In the genomic region with DNA sequence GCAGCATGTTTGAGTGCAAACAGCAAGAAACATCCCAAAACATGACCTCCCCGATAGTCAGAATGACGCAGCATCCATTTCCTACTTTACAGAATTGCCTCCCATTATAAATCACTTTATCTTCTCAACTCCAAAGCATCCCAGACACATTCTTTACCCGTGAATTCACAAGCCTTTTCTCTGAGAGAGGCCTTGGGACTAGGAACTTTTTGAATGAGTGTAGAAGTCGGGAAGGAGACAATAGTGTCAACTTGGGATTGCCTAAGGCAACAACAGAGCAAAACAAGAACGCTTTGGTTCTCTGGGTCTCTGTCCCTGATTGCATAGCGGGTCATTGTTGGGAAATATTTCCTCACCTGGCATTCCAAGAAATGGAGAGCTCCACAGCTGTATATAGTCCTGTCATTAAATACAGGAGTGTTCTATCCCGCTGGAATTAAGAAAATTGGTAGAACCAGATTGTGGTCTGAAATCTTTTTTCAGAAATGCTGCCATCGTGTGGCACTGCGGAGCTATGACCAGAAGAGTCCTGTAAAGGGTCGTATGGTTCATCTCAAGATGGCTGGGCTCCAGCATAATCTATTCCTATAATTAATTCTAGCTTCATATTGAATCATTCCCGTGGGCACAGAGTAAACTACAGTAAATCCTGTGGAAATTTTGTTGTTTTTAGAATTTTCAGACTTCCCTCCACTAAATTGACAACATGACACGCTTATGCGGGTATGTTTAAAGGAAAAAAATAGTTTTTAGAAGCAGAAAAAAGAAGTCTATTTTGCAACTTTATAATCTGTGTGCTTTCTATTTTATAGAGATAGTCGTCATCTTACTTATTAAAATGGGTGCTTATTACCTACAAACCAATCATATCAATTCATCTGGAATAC, we compare ENCODE assay signal across 8 cellular contexts. TPM values are rescaled to one million over a fixed set of nuclear protein-coding genes. Genes with fewer than 3 reads are reported as not detected.
DNase-seq lines count a peak whose midpoint lies in the region; ATAC-seq and TF ChIP-seq lines count a peak whose summit lies in the region.

No MANE protein-coding gene starts in this region.

- no peak overlapping the region for H3K4me2 ChIP-seq in SU-DHL-6 (ENCODE audit: low read depth, low read length, poor library complexity, severe bottlenecking)

- H3K4me3 ChIP-seq in SU-DHL-6 (ENCODE audit: insufficient read depth, low read length, poor library complexity, severe bottlenecking) (no peak overlapping the region), colonic mucosa (no peak overlapping the region)

- H2AFZ ChIP-seq in SU-DHL-6 (ENCODE audit: low read depth, low read length, severe bottlenecking) = no peak overlapping the region

- intact Hi-C loops in colonic mucosa (cut with DNase I) = no loop called here

- DNase-seq in activated gamma-delta T cell treated with Interleukin-2 at 50 U/mL for 16 hours = peak; percentile 13
- no peak for DNase-seq in activated gamma-delta T cell (lab: John Stamatoyannopoulos, UW)
- peak; percentile 64 for DNase-seq in NAMALWA (ENCODE audit: low spot score)
- peak; percentile 47 for DNase-seq in colonic mucosa
- DNase-seq in left lobe of liver (ENCODE audit: low spot score) = peak; percentile 64
- peak in 2 of 3 donors; percentile 7 to 31 for DNase-seq in stimulated activated CD4-positive, alpha-beta T cell treated with anti-CD3 and anti-CD28 coated beads, TNF-alpha, amount 100 ng/mL, for 48 hours (ENCODE audit: low read depth in 3 of 3)

- peak; percentile 33 for TF ChIP-seq CTCF in SU-DHL-6 (IDR thresholded peaks at IDR 0.05; ENCODE audit: insufficient read depth, low read length, poor library complexity, severe bottlenecking)
- peak; percentile 77 for TF ChIP-seq CTCF in colonic mucosa (IDR thresholded peaks at IDR 0.05)

- H3K9ac ChIP-seq in SU-DHL-6 (ENCODE audit: low read length) (no peak overlapping the region), colonic mucosa (ENCODE audit: low read depth in 2 of 2, low read length in 2 of 2) (no peak overlapping the region)

- no peaks in the 10 kb centered on the region for H3K9me2 ChIP-seq in SU-DHL-6 (replicated peaks; ENCODE audit: insufficient read depth, low read length)

- H3K79me2 ChIP-seq in SU-DHL-6 (ENCODE audit: insufficient read depth, low read length) = no peaks in the 10 kb centered on the region

- no peak overlapping the region for H3K27ac ChIP-seq in SU-DHL-6 (ENCODE audit: low read depth, low read length)
- no peak overlapping the region for H3K27ac ChIP-seq in colonic mucosa

- H3K4me1 ChIP-seq in colonic mucosa = no peaks in the 10 kb centered on the region

- no peaks in the 10 kb centered on the region for H3F3A ChIP-seq in SU-DHL-6 (ENCODE audit: insufficient read depth)

- H3K27me3 ChIP-seq in SU-DHL-6 (ENCODE audit: low read length) (no peaks in the 10 kb centered on the region), colonic mucosa (no peaks in the 10 kb centered on the region)

- H4K20me1 ChIP-seq in SU-DHL-6 (ENCODE audit: low read depth, low read length) = no peaks in the 10 kb centered on the region

- ATAC-seq in HG02571 (IDR thresholded peaks at IDR 0.05; ENCODE audit: unreplicated experiment) (peak; percentile 63), left lobe of liver (peak; percentile 89)

- H3K36me3 ChIP-seq in SU-DHL-6 (ENCODE audit: low read length) (no peaks in the 10 kb centered on the region), colonic mucosa (no peaks in the 10 kb centered on the region)

- H3K9me3 ChIP-seq in SU-DHL-6 (ENCODE audit: insufficient read depth, low read length) (no peaks in the 10 kb centered on the region), colonic mucosa (no peaks in the 10 kb centered on the region)

RNA-seq across cellular contexts. Expression of a gene that starts 2.0 kb away (rescaled TPM):
- total RNA-seq in colonic mucosa (10 to 100 TPM in 1 of 2 donors, 1 to 10 TPM in 1; 3.9 to 11.6 TPM), left lobe of liver (10.5 TPM)

RNA-seq across cellular contexts. Expression of a gene that starts 33.9 kb away (rescaled TPM):
- total RNA-seq in colonic mucosa (1 to 10 TPM; 5.9 to 9.2 TPM), left lobe of liver (6.5 TPM)
